ENCODE assay signal across 1 cellular context in genomic region chr14:81435048-81435577, GRCh38.
TF ChIP-seq lines count a peak whose summit lies in the region.

No MANE protein-coding gene starts in this region.

TF ChIP-seq in WTC11, 78 proteins besides CTCF, POLR2A, EP300 and RAD21 (continued from another document):
- TF ChIP-seq AR (CRISPR knock-in tag; IDR thresholded peaks at IDR 0.05) (no peak), E2F1 (CRISPR knock-in tag; IDR thresholded peaks at IDR 0.05) (no peak)
